23 cellular contexts compared by ENCODE assay signal in genomic region chr5:134490925-134491271, GRCh38.
"Had no signal": no experiment of that assay in that cellular context is flagged by ENCODE, and none has a peak within 500 bp of the region (broad histone marks: within the 10 kb centered on the region; RNA-seq: fewer than 3 reads in every experiment).

No MANE protein-coding gene starts in this region.

- H3K27me3 ChIP-seq: ascending aorta, cardiac muscle cell, SJSA1 had no signal

- ATAC-seq: activated CD8-positive, alpha-beta T cell treated with anti-CD3 and anti-CD28 coated beads, Interleukin-2, amount 10 ng/mL, durations not matched to agents 7 days and 5 days; Panc1 had no signal

- H3K4me1 ChIP-seq: ascending aorta, SJSA1 had no signal

- H3K9me3 ChIP-seq: ascending aorta, SJSA1, SK-N-SH had no signal

- H3K4me3 ChIP-seq: ascending aorta, cardiac muscle cell, SJSA1 had no signal

- H3K9me2 ChIP-seq: SK-N-SH had no signal

- H3K4me2 ChIP-seq: SK-N-SH had no signal

- H3K36me3 ChIP-seq: ascending aorta, cardiac muscle cell, SJSA1 had no signal

- H3K27ac ChIP-seq: ascending aorta, cardiac muscle cell, SJSA1 had no signal

- DNase-seq: activated CD4-positive, alpha-beta T cell treated with anti-CD3 and anti-CD28 coated beads, Interleukin-2, amount 10 ng/mL, durations not matched to agents 7 days and 5 days; activated CD4-positive, alpha-beta T cell treated with anti-CD3 and anti-CD28 coated beads, Interleukin-2, amount 50 U/mL, for 48 hours; activated CD8-positive, alpha-beta T cell treated with anti-CD3 and anti-CD28 coated beads, Interleukin-2, amount 10 ng/mL, durations not matched to agents 7 days and 5 days; activated gamma-delta T cell; activated naive CD4-positive, alpha-beta T cell treated with Interleukin-2 at 50 U/mL for 16 hours; activated naive CD8-positive, alpha-beta T cell treated with anti-CD3 and anti-CD28 coated beads, Interleukin-2, amount 10 ng/mL, durations not matched to agents 7 days and 5 days; activated T-cell treated with anti-CD3 and anti-CD28 coated beads, Interleukin-2, amount 50 U/mL, for 48 hours; amygdala; KG1; MM.1S; MV-4-11; NCI-H1092; NCI-H1436 treated with DMSO at 0.1 percent for 48 hours; NCI-H1694 treated with DMSO at 0.1 percent for 48 hours; NCI-H2029; NCI-H345; NCI-H524 treated with DMSO at 0.1 percent for 48 hours; SHP77 treated with DMSO at 0.1 percent for 48 hours; SK-N-SH had no signal

- H3K9ac ChIP-seq: SK-N-SH had no signal
